In the genomic region with DNA sequence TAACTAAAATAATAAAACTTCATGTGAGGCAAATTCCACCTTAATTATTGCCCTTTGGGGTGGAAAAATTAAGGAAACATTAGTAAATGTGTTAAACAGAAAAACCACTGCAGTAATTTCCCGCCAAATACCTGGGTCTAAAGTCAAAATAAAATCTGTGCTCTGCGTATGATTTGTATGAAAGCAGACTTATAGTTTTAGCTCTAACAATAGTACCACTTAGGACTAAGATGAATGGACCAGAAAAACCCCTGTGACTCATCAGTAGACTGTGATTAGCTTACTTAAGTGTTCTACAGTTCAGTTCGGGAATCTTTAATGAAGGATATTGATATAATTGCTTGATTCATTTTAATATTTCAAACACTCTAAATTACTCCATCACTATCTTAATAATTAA, we compare ENCODE assay signal across 1 cellular context.
A peak's percentile ranks its signal among the peaks of the same experiment; 100 is the strongest.
TF ChIP-seq lines count a peak whose summit lies in the region.

No MANE protein-coding gene starts in this region.

TF ChIP-seq in GM12878, 131 proteins besides CTCF, POLR2A, EP300 and RAD21 (continued from another document):
- TF ChIP-seq CREB1 (IDR thresholded peaks at IDR 0.05; ENCODE audit: low read depth) (0 out of 2 replicates have a peak, but pooled peaks have one; percentile 14), ATF7 (IDR thresholded peaks at IDR 0.05; ENCODE audit: low read depth) (peak; percentile 46; the same call in 1 of the 2 replicates), ZNF217 (IDR thresholded peaks at IDR 0.05) (peak; percentile 53; the same call in 1 of the 2 replicates), MTA3 (IDR thresholded peaks at IDR 0.05; ENCODE audit: borderline replicate concordance, low read length) (0 out of 2 replicates have a peak, but pooled peaks have one; percentile 68), NFIC (IDR thresholded peaks at IDR 0.05; ENCODE audit: low read depth, low read length) (peak; percentile 88), RB1 (IDR thresholded peaks at IDR 0.05; ENCODE audit: borderline replicate concordance) (peak; percentile 80; the same call in 1 of the 2 replicates), SMARCA5 (IDR thresholded peaks at IDR 0.05) (no peak), CBFB (IDR thresholded peaks at IDR 0.05; ENCODE audit: low read depth) (no peak), MEF2A (IDR thresholded peaks at IDR 0.05; ENCODE audit: insufficient read depth, low read depth, low read length) (peak; percentile 77; the same call in 1 of the 2 replicates), STAT3 (IDR thresholded peaks at IDR 0.05; ENCODE audit: low read depth, low read length) (no peak), DPF2 (IDR thresholded peaks at IDR 0.05) (peak; percentile 57; the same call in 1 of the 2 replicates), FOXM1 (IDR thresholded peaks at IDR 0.05; ENCODE audit: low read depth, low read length) (peak; percentile 81), RUNX3 (IDR thresholded peaks at IDR 0.05; ENCODE audit: low read length) (peak; percentile 62), MTA2 (IDR thresholded peaks at IDR 0.05; ENCODE audit: low read depth) (peak; percentile 81), CBX5 (IDR thresholded peaks at IDR 0.05; ENCODE audit: low read depth) (peak; percentile 30; the same call in 1 of the 2 replicates), CREM (IDR thresholded peaks at IDR 0.05; ENCODE audit: low read depth) (peak; percentile 57; the same call in 1 of the 2 replicates), GABPA (IDR thresholded peaks at IDR 0.05; ENCODE audit: low read depth) (0 out of 2 replicates have a peak, but pooled peaks have one; percentile 20), JUND (IDR thresholded peaks at IDR 0.05; ENCODE audit: low read depth, low read length) (0 out of 2 replicates have a peak, but pooled peaks have one; percentile 20), IKZF2 (IDR thresholded peaks at IDR 0.05) (peak; percentile 43 to 68; a peak in 3 of 4 replicates), EZH2 (IDR thresholded peaks at IDR 0.05; ENCODE audit: borderline replicate concordance, control insufficient read depth, low read depth, low read length) (no peak), JUNB (IDR thresholded peaks at IDR 0.05) (peak; percentile 90), IKZF1 (conservative IDR thresholded peaks at IDR 0.05) (0 out of 2 replicates have a peak, but pooled peaks have one; percentile 34)
- TF ChIP-seq, protein P1, sequence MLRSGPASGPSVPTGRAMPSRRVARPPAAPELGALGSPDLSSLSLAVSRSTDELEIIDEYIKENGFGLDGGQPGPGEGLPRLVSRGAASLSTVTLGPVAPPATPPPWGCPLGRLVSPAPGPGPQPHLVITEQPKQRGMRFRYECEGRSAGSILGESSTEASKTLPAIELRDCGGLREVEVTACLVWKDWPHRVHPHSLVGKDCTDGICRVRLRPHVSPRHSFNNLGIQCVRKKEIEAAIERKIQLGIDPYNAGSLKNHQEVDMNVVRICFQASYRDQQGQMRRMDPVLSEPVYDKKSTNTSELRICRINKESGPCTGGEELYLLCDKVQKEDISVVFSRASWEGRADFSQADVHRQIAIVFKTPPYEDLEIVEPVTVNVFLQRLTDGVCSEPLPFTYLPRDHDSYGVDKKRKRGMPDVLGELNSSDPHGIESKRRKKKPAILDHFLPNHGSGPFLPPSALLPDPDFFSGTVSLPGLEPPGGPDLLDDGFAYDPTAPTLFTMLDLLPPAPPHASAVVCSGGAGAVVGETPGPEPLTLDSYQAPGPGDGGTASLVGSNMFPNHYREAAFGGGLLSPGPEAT (IDR thresholded peaks at IDR 0.05; ENCODE audit: low read depth), result peak; percentile 78
- TF ChIP-seq, protein P2, sequence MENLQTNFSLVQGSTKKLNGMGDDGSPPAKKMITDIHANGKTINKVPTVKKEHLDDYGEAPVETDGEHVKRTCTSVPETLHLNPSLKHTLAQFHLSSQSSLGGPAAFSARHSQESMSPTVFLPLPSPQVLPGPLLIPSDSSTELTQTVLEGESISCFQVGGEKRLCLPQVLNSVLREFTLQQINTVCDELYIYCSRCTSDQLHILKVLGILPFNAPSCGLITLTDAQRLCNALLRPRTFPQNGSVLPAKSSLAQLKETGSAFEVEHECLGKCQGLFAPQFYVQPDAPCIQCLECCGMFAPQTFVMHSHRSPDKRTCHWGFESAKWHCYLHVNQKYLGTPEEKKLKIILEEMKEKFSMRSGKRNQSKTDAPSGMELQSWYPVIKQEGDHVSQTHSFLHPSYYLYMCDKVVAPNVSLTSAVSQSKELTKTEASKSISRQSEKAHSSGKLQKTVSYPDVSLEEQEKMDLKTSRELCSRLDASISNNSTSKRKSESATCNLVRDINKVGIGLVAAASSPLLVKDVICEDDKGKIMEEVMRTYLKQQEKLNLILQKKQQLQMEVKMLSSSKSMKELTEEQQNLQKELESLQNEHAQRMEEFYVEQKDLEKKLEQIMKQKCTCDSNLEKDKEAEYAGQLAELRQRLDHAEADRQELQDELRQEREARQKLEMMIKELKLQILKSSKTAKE (IDR thresholded peaks at IDR 0.05; ENCODE audit: low read depth, poor library complexity, severe bottlenecking), result peak; percentile 77
- TF ChIP-seq, protein P3, sequence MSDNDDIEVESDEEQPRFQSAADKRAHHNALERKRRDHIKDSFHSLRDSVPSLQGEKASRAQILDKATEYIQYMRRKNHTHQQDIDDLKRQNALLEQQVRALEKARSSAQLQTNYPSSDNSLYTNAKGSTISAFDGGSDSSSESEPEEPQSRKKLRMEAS (IDR thresholded peaks at IDR 0.05; ENCODE audit: low read depth, low read length), result no peak
- TF ChIP-seq, protein P4, sequence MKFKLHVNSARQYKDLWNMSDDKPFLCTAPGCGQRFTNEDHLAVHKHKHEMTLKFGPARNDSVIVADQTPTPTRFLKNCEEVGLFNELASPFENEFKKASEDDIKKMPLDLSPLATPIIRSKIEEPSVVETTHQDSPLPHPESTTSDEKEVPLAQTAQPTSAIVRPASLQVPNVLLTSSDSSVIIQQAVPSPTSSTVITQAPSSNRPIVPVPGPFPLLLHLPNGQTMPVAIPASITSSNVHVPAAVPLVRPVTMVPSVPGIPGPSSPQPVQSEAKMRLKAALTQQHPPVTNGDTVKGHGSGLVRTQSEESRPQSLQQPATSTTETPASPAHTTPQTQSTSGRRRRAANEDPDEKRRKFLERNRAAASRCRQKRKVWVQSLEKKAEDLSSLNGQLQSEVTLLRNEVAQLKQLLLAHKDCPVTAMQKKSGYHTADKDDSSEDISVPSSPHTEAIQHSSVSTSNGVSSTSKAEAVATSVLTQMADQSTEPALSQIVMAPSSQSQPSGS (IDR thresholded peaks at IDR 0.05; ENCODE audit: low read length), result peak; percentile 81
- TF ChIP-seq, protein P5, sequence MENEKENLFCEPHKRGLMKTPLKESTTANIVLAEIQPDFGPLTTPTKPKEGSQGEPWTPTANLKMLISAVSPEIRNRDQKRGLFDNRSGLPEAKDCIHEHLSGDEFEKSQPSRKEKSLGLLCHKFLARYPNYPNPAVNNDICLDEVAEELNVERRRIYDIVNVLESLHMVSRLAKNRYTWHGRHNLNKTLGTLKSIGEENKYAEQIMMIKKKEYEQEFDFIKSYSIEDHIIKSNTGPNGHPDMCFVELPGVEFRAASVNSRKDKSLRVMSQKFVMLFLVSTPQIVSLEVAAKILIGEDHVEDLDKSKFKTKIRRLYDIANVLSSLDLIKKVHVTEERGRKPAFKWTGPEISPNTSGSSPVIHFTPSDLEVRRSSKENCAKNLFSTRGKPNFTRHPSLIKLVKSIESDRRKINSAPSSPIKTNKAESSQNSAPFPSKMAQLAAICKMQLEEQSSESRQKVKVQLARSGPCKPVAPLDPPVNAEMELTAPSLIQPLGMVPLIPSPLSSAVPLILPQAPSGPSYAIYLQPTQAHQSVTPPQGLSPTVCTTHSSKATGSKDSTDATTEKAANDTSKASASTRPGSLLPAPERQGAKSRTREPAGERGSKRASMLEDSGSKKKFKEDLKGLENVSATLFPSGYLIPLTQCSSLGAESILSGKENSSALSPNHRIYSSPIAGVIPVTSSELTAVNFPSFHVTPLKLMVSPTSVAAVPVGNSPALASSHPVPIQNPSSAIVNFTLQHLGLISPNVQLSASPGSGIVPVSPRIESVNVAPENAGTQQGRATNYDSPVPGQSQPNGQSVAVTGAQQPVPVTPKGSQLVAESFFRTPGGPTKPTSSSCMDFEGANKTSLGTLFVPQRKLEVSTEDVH (IDR thresholded peaks at IDR 0.05; ENCODE audit: low read depth, partially characterized antibody), result peak; percentile 84
- TF ChIP-seq, protein P6, sequence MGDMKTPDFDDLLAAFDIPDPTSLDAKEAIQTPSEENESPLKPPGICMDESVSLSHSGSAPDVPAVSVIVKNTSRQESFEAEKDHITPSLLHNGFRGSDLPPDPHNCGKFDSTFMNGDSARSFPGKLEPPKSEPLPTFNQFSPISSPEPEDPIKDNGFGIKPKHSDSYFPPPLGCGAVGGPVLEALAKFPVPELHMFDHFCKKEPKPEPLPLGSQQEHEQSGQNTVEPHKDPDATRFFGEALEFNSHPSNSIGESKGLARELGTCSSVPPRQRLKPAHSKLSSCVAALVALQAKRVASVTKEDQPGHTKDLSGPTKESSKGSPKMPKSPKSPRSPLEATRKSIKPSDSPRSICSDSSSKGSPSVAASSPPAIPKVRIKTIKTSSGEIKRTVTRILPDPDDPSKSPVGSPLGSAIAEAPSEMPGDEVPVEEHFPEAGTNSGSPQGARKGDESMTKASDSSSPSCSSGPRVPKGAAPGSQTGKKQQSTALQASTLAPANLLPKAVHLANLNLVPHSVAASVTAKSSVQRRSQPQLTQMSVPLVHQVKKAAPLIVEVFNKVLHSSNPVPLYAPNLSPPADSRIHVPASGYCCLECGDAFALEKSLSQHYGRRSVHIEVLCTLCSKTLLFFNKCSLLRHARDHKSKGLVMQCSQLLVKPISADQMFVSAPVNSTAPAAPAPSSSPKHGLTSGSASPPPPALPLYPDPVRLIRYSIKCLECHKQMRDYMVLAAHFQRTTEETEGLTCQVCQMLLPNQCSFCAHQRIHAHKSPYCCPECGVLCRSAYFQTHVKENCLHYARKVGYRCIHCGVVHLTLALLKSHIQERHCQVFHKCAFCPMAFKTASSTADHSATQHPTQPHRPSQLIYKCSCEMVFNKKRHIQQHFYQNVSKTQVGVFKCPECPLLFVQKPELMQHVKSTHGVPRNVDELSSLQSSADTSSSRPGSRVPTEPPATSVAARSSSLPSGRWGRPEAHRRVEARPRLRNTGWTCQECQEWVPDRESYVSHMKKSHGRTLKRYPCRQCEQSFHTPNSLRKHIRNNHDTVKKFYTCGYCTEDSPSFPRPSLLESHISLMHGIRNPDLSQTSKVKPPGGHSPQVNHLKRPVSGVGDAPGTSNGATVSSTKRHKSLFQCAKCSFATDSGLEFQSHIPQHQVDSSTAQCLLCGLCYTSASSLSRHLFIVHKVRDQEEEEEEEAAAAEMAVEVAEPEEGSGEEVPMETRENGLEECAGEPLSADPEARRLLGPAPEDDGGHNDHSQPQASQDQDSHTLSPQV (IDR thresholded peaks at IDR 0.05), result no peak
